In the genomic region with DNA sequence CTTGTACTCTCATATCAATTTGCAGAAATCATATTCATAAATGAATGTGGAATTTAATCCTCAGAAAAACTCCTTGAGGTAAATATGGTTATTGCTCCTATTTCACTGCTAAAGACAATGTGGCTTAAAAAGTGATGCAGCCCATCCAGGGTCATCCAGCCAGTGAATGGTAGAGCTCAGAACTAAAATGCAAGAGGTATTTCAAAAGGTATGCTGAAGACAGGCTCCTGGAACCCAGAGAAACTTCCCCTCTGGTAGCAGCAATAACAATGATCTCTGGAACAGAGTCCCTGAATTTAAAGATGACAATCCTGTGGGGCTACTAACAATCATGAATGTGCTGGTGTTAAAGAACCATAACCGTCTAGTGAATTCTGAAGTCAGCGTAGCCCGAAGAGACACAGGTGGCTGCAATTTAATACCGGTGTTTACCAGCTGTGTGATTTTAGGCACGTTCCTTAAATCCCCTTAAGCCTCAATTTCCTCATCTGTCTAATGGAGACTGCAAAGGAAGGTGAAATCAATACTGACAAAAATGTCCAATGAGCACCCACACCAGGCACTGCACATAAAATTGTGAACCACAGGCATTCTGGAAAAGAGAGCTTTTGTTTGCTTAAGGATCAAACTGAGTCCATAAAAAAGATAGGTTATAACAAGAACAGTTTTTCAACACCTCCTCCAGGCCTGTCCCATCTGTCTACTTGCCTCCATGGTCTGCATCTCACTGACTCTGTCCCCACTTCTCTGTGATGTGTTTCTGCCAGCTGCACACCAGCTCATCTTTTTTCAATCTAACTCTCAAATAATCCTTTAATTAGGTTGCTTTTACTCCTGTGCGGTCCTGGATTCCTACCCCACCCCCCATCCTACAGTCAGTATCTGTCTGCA, we compare ENCODE assay signal across 1 cellular context.
TF ChIP-seq lines count a peak whose summit lies in the region.

No MANE protein-coding gene starts in this region.

TF ChIP-seq in IMR-90, 13 proteins besides CTCF, POLR2A, EP300 and RAD21:
- no peak for TF ChIP-seq BHLHE40 (IDR thresholded peaks at IDR 0.05; ENCODE audit: low read depth, low read length)
- no peak for TF ChIP-seq RFX5 (IDR thresholded peaks at IDR 0.05; ENCODE audit: low read depth, low read length)
- no peak for TF ChIP-seq SMC3 (IDR thresholded peaks at IDR 0.05; ENCODE audit: low read depth, low read length)
- no peak for TF ChIP-seq CEBPB (IDR thresholded peaks at IDR 0.05; ENCODE audit: low read depth, low read length)
- TF ChIP-seq, protein P1, sequence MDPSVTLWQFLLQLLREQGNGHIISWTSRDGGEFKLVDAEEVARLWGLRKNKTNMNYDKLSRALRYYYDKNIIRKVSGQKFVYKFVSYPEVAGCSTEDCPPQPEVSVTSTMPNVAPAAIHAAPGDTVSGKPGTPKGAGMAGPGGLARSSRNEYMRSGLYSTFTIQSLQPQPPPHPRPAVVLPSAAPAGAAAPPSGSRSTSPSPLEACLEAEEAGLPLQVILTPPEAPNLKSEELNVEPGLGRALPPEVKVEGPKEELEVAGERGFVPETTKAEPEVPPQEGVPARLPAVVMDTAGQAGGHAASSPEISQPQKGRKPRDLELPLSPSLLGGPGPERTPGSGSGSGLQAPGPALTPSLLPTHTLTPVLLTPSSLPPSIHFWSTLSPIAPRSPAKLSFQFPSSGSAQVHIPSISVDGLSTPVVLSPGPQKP (IDR thresholded peaks at IDR 0.05; ENCODE audit: borderline replicate concordance, low read depth, low read length): no peak
- TF ChIP-seq NFE2L2 (IDR thresholded peaks at IDR 0.05; ENCODE audit: low read depth, low read length): no peak
- no peak for TF ChIP-seq MAZ (IDR thresholded peaks at IDR 0.05; ENCODE audit: borderline replicate concordance, low read depth, low read length)
- TF ChIP-seq FOS (IDR thresholded peaks at IDR 0.05; ENCODE audit: low read depth, low read length): no peak
- TF ChIP-seq MAFK (IDR thresholded peaks at IDR 0.05; ENCODE audit: low read depth, low read length): no peak
- TF ChIP-seq, protein P2, sequence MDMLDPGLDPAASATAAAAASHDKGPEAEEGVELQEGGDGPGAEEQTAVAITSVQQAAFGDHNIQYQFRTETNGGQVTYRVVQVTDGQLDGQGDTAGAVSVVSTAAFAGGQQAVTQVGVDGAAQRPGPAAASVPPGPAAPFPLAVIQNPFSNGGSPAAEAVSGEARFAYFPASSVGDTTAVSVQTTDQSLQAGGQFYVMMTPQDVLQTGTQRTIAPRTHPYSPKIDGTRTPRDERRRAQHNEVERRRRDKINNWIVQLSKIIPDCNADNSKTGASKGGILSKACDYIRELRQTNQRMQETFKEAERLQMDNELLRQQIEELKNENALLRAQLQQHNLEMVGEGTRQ (IDR thresholded peaks at IDR 0.05; ENCODE audit: low read depth, low read length): no peak
- TF ChIP-seq RCOR1 (IDR thresholded peaks at IDR 0.05; ENCODE audit: insufficient replicate concordance, low read length): no peak
- TF ChIP-seq MXI1 (IDR thresholded peaks at IDR 0.05; ENCODE audit: borderline replicate concordance, low read depth, low read length): no peak
- TF ChIP-seq CHD1 (IDR thresholded peaks at IDR 0.05; ENCODE audit: low read depth, low read length): no peak
